Comparison of ENCODE assay signal across 11 cellular contexts in genomic region chr1:28086651-28087050, GRCh38. TPM values are rescaled to one million over a fixed set of nuclear protein-coding genes. Genes with fewer than 3 reads are reported as not detected.
DNase-seq lines count a peak whose midpoint lies in the region; ATAC-seq and TF ChIP-seq lines count a peak whose summit lies in the region.
"Had no signal": no experiment of that assay in that cellular context is flagged by ENCODE, and none has a peak within 500 bp of the region (broad histone marks: within the 10 kb centered on the region; RNA-seq: fewer than 3 reads in every experiment).

No MANE protein-coding gene starts in this region.

- intact Hi-C loops in CD4-positive, alpha-beta T cell (cut with DNase I, micrococcal nuclease): loop anchor here in 1 of 2 experiments (5.0 to 10.0 kb wide), 5 partner anchors 124 to 468 kb away; partner anchors contain the start of genes DNAJC8, FAM76A, MED18 and TRNAU1AP

- POLR2A ChIA-PET in CD4-positive, alpha-beta T cell (lab: Charles Lee): interaction anchor here (1.3 to 3.0 kb wide), 3 partner anchors 8 to 242 kb away, joined by 3 to 13 read pairs (median 7); partner anchors contain the start of gene MED18

- peak overlapping the region; percentile 99 for H3K4me3 ChIP-seq in GM23248
- peak overlapping the region; percentile 69 for H3K4me3 ChIP-seq in kidney epithelial cell (ENCODE audit: low read depth, low read length)

- H3F3A ChIP-seq in GM23248 (ENCODE audit: insufficient read depth): peaks cover 13% of the 10 kb centered on the region

- peaks cover 63% of the 10 kb centered on the region for H3K79me2 ChIP-seq in GM23248 (ENCODE audit: insufficient read depth)

- H3K4me1 ChIP-seq in GM23248 (ENCODE audit: insufficient read depth): peaks cover 10% of the 10 kb centered on the region; the same call in 1 of the 2 replicates

- WGBS in GM23248 (ENCODE audit: low coverage in 1 of 2, low lambda C conversion rate in 2 of 2, missing lambda C conversion rate in 2 of 2), 2 experiments: 92 to 100% methylated on average over 1 of the region's 1 CpG

- H3K4me3 Mint-ChIP-seq in CD4-positive, alpha-beta T cell: peak overlapping the region; percentile 97

- no peak for ATAC-seq in CD4-positive, alpha-beta T cell (ENCODE audit: poor library complexity)
- ATAC-seq in HG03135 (IDR thresholded peaks at IDR 0.05; ENCODE audit: unreplicated experiment) (no peak), GM18873 (IDR thresholded peaks at IDR 0.05; ENCODE audit: low FRiP score, unreplicated experiment) (no peak)

- no peak overlapping the region for H2AFZ ChIP-seq in GM23248

- H3K9me3 ChIP-seq in CD4-positive, alpha-beta T cell (ENCODE audit: control insufficient read depth, low read length): no peaks in the 10 kb centered on the region
- no peaks in the 10 kb centered on the region for H3K9me3 ChIP-seq in GM23248 (ENCODE audit: low read depth)

- H3K36me3 ChIP-seq in GM23248 (ENCODE audit: low read depth): no peaks in the 10 kb centered on the region
- H3K36me3 ChIP-seq in kidney epithelial cell (ENCODE audit: control insufficient read depth, insufficient read depth, low read length): no peaks in the 10 kb centered on the region

- H3K27me3 ChIP-seq in CD4-positive, alpha-beta T cell (ENCODE audit: control insufficient read depth, insufficient read depth, low read length): no peaks in the 10 kb centered on the region
- no peaks in the 10 kb centered on the region for H3K27me3 ChIP-seq in GM23248 (replicated peaks; ENCODE audit: insufficient read depth)
- no peaks in the 10 kb centered on the region for H3K27me3 ChIP-seq in kidney epithelial cell (ENCODE audit: control insufficient read depth, insufficient read depth, low read length)

- peaks cover 46% of the 10 kb centered on the region for H3K4me1 Mint-ChIP-seq in CD4-positive, alpha-beta T cell (ENCODE audit: low read depth)

- H3K27ac Mint-ChIP-seq in CD4-positive, alpha-beta T cell: no peak overlapping the region

- H4K20me1 ChIP-seq in GM23248 (ENCODE audit: insufficient read depth): no peaks in the 10 kb centered on the region; the same call in 1 of the 2 replicates

- H3K27ac ChIP-seq in CD4-positive, alpha-beta T cell (ENCODE audit: low read depth, low read length): no peak overlapping the region
- no peak overlapping the region for H3K27ac ChIP-seq in GM23248
- H3K27ac ChIP-seq in VCaP: peak overlapping the region; percentile 93

- no peak for DNase-seq in CD4-positive, alpha-beta T cell
- DNase-seq in GM23248: no peak
- DNase-seq in kidney epithelial cell (ENCODE audit: low read depth): no peak
- no peak for DNase-seq in NCI-H2171 treated with DMSO at 0.1 percent for 48 hours (lab: John Stamatoyannopoulos, UW)
- no peak for DNase-seq in NCI-H226
- DNase-seq: activated CD8-positive, alpha-beta memory T cell treated with anti-CD3 and anti-CD28 coated beads, Interleukin-2, amount 50 U/mL, for 48 hours; NCI-H146; SIG-M5 had no signal

- peak overlapping the region; percentile 100 for H3K4me2 ChIP-seq in GM23248 (ENCODE audit: unreplicated experiment)

- peaks cover 10% of the 10 kb centered on the region for H3K36me3 Mint-ChIP-seq in CD4-positive, alpha-beta T cell (ENCODE audit: low read depth)

- CTCF ChIA-PET in CD4-positive, alpha-beta T cell (lab: Charles Lee): interaction anchor here (3.3 kb wide), 1 partner anchor 123 kb away, joined by 21 read pairs; no protein-coding TSS in a partner anchor

- H3K9me2 ChIP-seq in GM23248 (ENCODE audit: insufficient read depth): no peaks in the 10 kb centered on the region

- H3K27me3 Mint-ChIP-seq in CD4-positive, alpha-beta T cell: no peaks in the 10 kb centered on the region

- TF ChIP-seq CTCF in CD4-positive, alpha-beta T cell (IDR thresholded peaks at IDR 0.05): no peak
- TF ChIP-seq CTCF in VCaP (conservative IDR thresholded peaks at IDR 0.05) (no peak), kidney epithelial cell (IDR thresholded peaks at IDR 0.05; ENCODE audit: insufficient read depth, low read length, poor library complexity, severe bottlenecking) (no peak)

- in situ Hi-C loops in GM23248 (cut with MboI): no loop called here

- no peaks in the 10 kb centered on the region for H3K9me3 Mint-ChIP-seq in CD4-positive, alpha-beta T cell

- peak overlapping the region; percentile 84; the same call in 1 of the 2 replicates for H3K9ac ChIP-seq in GM23248

RNA-seq across cellular contexts. Expression of gene EYA3, which starts 1.8 kb away (rescaled TPM):
- total RNA-seq in CD4-positive, alpha-beta T cell: 1 to 10 TPM; 5.7 to 6.4 TPM
- total RNA-seq in GM23248 (2014; rRNA removed; shearing (Covaris generic)): 16.9 and 19.2 TPM in 2 replicates
- polyA plus RNA-seq in GM23248 (2016; fragmentation: Nextera tagmentation; extraction: Ambion mirVana): 8.6 and 9.1 TPM in 2 replicates
- 15.1 and 17.5 TPM in 2 replicates for total RNA-seq in kidney epithelial cell
